Comparison of ENCODE assay signal across 19 cellular contexts in genomic region chr18:11327656-11328055, GRCh38.
DNase-seq lines count a peak whose midpoint lies in the region; ATAC-seq, FAIRE-seq and TF ChIP-seq lines count a peak whose summit lies in the region.
"Had no signal": no experiment of that assay in that cellular context is flagged by ENCODE, and none has a peak within 500 bp of the region (broad histone marks: within the 10 kb centered on the region; RNA-seq: fewer than 3 reads in every experiment).

No MANE protein-coding gene starts in this region.

- H3K27me3 ChIP-seq in ACC112 (ENCODE audit: insufficient read depth, low read length): no peaks in the 10 kb centered on the region
- H3K27me3 ChIP-seq in osteoblast (ENCODE audit: insufficient read depth, low read length): no peaks in the 10 kb centered on the region
- H3K27me3 ChIP-seq in gastroesophageal sphincter: no peaks in the 10 kb centered on the region
- H3K27me3 ChIP-seq: neural progenitor cell, vagina had no signal

- peak; percentile 23 for FAIRE-seq in H54 (lab: Jason Lieb, UNC)

- H3K9me3 ChIP-seq in osteoblast (ENCODE audit: low read depth, low read length): no peaks in the 10 kb centered on the region
- H3K9me3 ChIP-seq in gastroesophageal sphincter: no peaks in the 10 kb centered on the region
- H3K9me3 ChIP-seq: vagina had no signal

- no peak for TF ChIP-seq POLR2A in H54 (IDR thresholded peaks at IDR 0.05; ENCODE audit: low read depth, low read length)
- no peak for TF ChIP-seq POLR2A in gastroesophageal sphincter (IDR thresholded peaks at IDR 0.05)

- no peaks in the 10 kb centered on the region for H4K20me1 ChIP-seq in osteoblast (ENCODE audit: insufficient read depth, low read length)

- CTCF ChIA-PET in WTC11 (lab: Charles Lee): no interaction called here

- H3K4me3 Mint-ChIP-seq in chondrocyte (ENCODE audit: unreplicated experiment) (no peak overlapping the region), WTC11 (no peak overlapping the region)
- H3K4me3 Mint-ChIP-seq in natural killer cell treated with Interleukin-12 subunit alpha and Interleukin-12 subunit beta and Interleukin-15 and Interleukin-18, amount 100 ng/mL, for 72 hours: no peak overlapping the region
- H3K4me3 Mint-ChIP-seq: activated B cell treated with CpG ODN at 0.5 μM for 24 hours; activated T-helper 1 cell treated with anti-CD3 and anti-CD28 coated beads, Interleukin-12 subunit alpha, Interleukin-12 subunit beta, Interleukin-2, Interleukin-4 antibody, amounts not matched to agents 30 ng/mL and 10 ng/mL and 1 ng/mL, durations not matched to agents 14 hours and 24 hours and 36 hours; neural progenitor cell; stimulated activated naive CD8-positive, alpha-beta T cell treated with anti-CD3 and anti-CD28 coated beads, Interleukin-15, amount 100 ng/mL, for 72 hours had no signal

- WGBS in gastroesophageal sphincter (ENCODE audit: low coverage in 1 of 2), 2 donors: 24 to 29% methylated on average over 2 of the region's 2 CpGs

- H3K27ac Mint-ChIP-seq in chondrocyte (ENCODE audit: unreplicated experiment): peak overlapping the region; percentile 94
- no peak overlapping the region for H3K27ac Mint-ChIP-seq in WTC11
- H3K27ac Mint-ChIP-seq in natural killer cell treated with Interleukin-12 subunit alpha and Interleukin-12 subunit beta and Interleukin-15 and Interleukin-18, amount 100 ng/mL, for 72 hours: no peak overlapping the region
- H3K27ac Mint-ChIP-seq: activated B cell treated with CpG ODN at 0.5 μM for 24 hours; activated T-helper 1 cell treated with anti-CD3 and anti-CD28 coated beads, Interleukin-12 subunit alpha, Interleukin-12 subunit beta, Interleukin-2, Interleukin-4 antibody, amounts not matched to agents 30 ng/mL and 10 ng/mL and 1 ng/mL, durations not matched to agents 14 hours and 24 hours and 36 hours; neural progenitor cell; stimulated activated naive CD8-positive, alpha-beta T cell treated with anti-CD3 and anti-CD28 coated beads, Interleukin-15, amount 100 ng/mL, for 72 hours had no signal

- no peak for ATAC-seq in WTC11
- no peak for ATAC-seq in gastroesophageal sphincter
- no peak for ATAC-seq in natural killer cell treated with Interleukin-12 subunit alpha and Interleukin-12 subunit beta and Interleukin-15 and Interleukin-18, amount 100 ng/mL, for 72 hours
- ATAC-seq: stimulated activated naive CD8-positive, alpha-beta T cell treated with anti-CD3 and anti-CD28 coated beads, Interleukin-15, amount 100 ng/mL, for 72 hours had no signal

- H3K4me2 ChIP-seq in osteoblast (ENCODE audit: insufficient read depth, low read length): no peak overlapping the region
- H3K4me2 ChIP-seq: neural progenitor cell had no signal

- no peaks in the 10 kb centered on the region for H3K36me3 ChIP-seq in ACC112 (ENCODE audit: insufficient read depth, low read length)
- H3K36me3 ChIP-seq in osteoblast (ENCODE audit: insufficient read depth, low read length): no peaks in the 10 kb centered on the region
- H3K36me3 ChIP-seq in gastroesophageal sphincter: no peaks in the 10 kb centered on the region
- H3K36me3 ChIP-seq: neural progenitor cell, vagina had no signal

- no peak overlapping the region for H3K4me3 ChIP-seq in ACC112 (ENCODE audit: low read depth, low read length)
- H3K4me3 ChIP-seq in osteoblast (ENCODE audit: insufficient read depth, low read length): no peak overlapping the region
- no peak overlapping the region for H3K4me3 ChIP-seq in gastroesophageal sphincter
- H3K4me3 ChIP-seq: neural progenitor cell, vagina had no signal

- peaks cover 4% of the 10 kb centered on the region for H3K9me3 Mint-ChIP-seq in chondrocyte (ENCODE audit: low read depth)
- H3K9me3 Mint-ChIP-seq in WTC11: 0 out of 2 replicates have a peak, but pooled peaks cover 5% of the 10 kb centered on the region
- H3K9me3 Mint-ChIP-seq in natural killer cell treated with Interleukin-12 subunit alpha and Interleukin-12 subunit beta and Interleukin-15 and Interleukin-18, amount 100 ng/mL, for 72 hours: peaks cover 7% of the 10 kb centered on the region
- H3K9me3 Mint-ChIP-seq: activated B cell treated with CpG ODN at 0.5 μM for 24 hours; activated T-helper 1 cell treated with anti-CD3 and anti-CD28 coated beads, Interleukin-12 subunit alpha, Interleukin-12 subunit beta, Interleukin-2, Interleukin-4 antibody, amounts not matched to agents 30 ng/mL and 10 ng/mL and 1 ng/mL, durations not matched to agents 14 hours and 24 hours and 36 hours; neural progenitor cell had no signal

- no peaks in the 10 kb centered on the region for H3K36me3 Mint-ChIP-seq in chondrocyte (ENCODE audit: low read depth)
- no peaks in the 10 kb centered on the region for H3K36me3 Mint-ChIP-seq in WTC11
- H3K36me3 Mint-ChIP-seq in natural killer cell treated with Interleukin-12 subunit alpha and Interleukin-12 subunit beta and Interleukin-15 and Interleukin-18, amount 100 ng/mL, for 72 hours: no peaks in the 10 kb centered on the region
- H3K36me3 Mint-ChIP-seq: neural progenitor cell had no signal

- peak overlapping the region; percentile 96 for H3K27ac ChIP-seq in ACC112 (ENCODE audit: low read depth, low read length)
- H3K27ac ChIP-seq in osteoblast (ENCODE audit: low read depth, low read length): peak overlapping the region; percentile 21
- no peak overlapping the region for H3K27ac ChIP-seq in gastroesophageal sphincter
- H3K27ac ChIP-seq: neural progenitor cell, vagina had no signal

- POLR2A ChIA-PET in WTC11 (lab: Charles Lee): no interaction called here

- peaks cover 53% of the 10 kb centered on the region for H3K4me1 ChIP-seq in ACC112 (ENCODE audit: control insufficient read depth, insufficient read depth, low read length, unreplicated experiment)
- H3K4me1 ChIP-seq in osteoblast (ENCODE audit: insufficient read depth, low read length): peaks cover 52% of the 10 kb centered on the region
- H3K4me1 ChIP-seq in gastroesophageal sphincter: peaks cover 0 to 4% (median 0%) of the 10 kb centered on the region in 3 donors
- H3K4me1 ChIP-seq: neural progenitor cell, vagina had no signal

- H3K4me1 Mint-ChIP-seq in chondrocyte (ENCODE audit: low read depth) (peaks cover 60% of the 10 kb centered on the region), WTC11 (no peaks in the 10 kb centered on the region)
- no peaks in the 10 kb centered on the region for H3K4me1 Mint-ChIP-seq in natural killer cell treated with Interleukin-12 subunit alpha and Interleukin-12 subunit beta and Interleukin-15 and Interleukin-18, amount 100 ng/mL, for 72 hours (ENCODE audit: low read depth in 2 of 2)
- H3K4me1 Mint-ChIP-seq: activated B cell treated with CpG ODN at 0.5 μM for 24 hours; neural progenitor cell; stimulated activated naive CD8-positive, alpha-beta T cell treated with anti-CD3 and anti-CD28 coated beads, Interleukin-15, amount 100 ng/mL, for 72 hours had no signal

- H3K27me3 Mint-ChIP-seq in chondrocyte (ENCODE audit: low read depth) (no peaks in the 10 kb centered on the region), WTC11 (ENCODE audit: low read depth) (no peaks in the 10 kb centered on the region)
- peaks cover 0 to 2% of the 10 kb centered on the region in 2 donors for H3K27me3 Mint-ChIP-seq in natural killer cell treated with Interleukin-12 subunit alpha and Interleukin-12 subunit beta and Interleukin-15 and Interleukin-18, amount 100 ng/mL, for 72 hours
- H3K27me3 Mint-ChIP-seq: activated B cell treated with CpG ODN at 0.5 μM for 24 hours had no signal

- no peak overlapping the region for H2AFZ ChIP-seq in ACC112 (ENCODE audit: low read length, unreplicated experiment)
- peak overlapping the region; percentile 44 for H2AFZ ChIP-seq in osteoblast (ENCODE audit: low read length)
- H2AFZ ChIP-seq: neural progenitor cell had no signal

- TF ChIP-seq CTCF in chondrocyte (IDR thresholded peaks at IDR 0.05): no peak
- no peak for TF ChIP-seq CTCF in osteoblast (IDR thresholded peaks at IDR 0.05; ENCODE audit: extremely low read depth, low read depth, low read length)
- TF ChIP-seq CTCF in WTC11 (IDR thresholded peaks at IDR 0.05): no peak
- TF ChIP-seq CTCF in gastroesophageal sphincter (IDR thresholded peaks at IDR 0.05): no peak

- no peak for TF ChIP-seq EP300 in gastroesophageal sphincter (IDR thresholded peaks at IDR 0.05)

- no peak for DNase-seq in H54 (ENCODE audit: insufficient read length, low spot score)
- no peak for DNase-seq in chondrocyte (ENCODE audit: low spot score)
- DNase-seq in osteoblast (ENCODE audit: insufficient read length, low spot score, missing footprints): no peak
- no peak for DNase-seq in WTC11 (ENCODE audit: low spot score)
- no peak for DNase-seq in natural killer cell treated with Interleukin-12 subunit alpha and Interleukin-12 subunit beta and Interleukin-15 and Interleukin-18, amount 100 ng/mL, for 72 hours (ENCODE audit: low spot score)
- no peak for DNase-seq in activated gamma-delta T cell (lab: John Stamatoyannopoulos, UW)
- DNase-seq: activated B cell treated with CpG ODN at 0.5 μM for 24 hours; caudate nucleus; effector CD8-positive, alpha-beta T cell; GOT3; kidney glomerular epithelial cell; NCI-H187 treated with DMSO at 0.1 percent for 48 hours; right cardiac atrium; stimulated activated naive CD8-positive, alpha-beta T cell treated with anti-CD3 and anti-CD28 coated beads, Interleukin-15, amount 100 ng/mL, for 72 hours had no signal

- no peaks in the 10 kb centered on the region for H3K79me2 ChIP-seq in ACC112 (ENCODE audit: control insufficient read depth, insufficient read depth, low read length, unreplicated experiment)
- no peaks in the 10 kb centered on the region for H3K79me2 ChIP-seq in osteoblast (ENCODE audit: insufficient read depth, low read length)

TF ChIP-seq in WTC11, 78 proteins besides CTCF, POLR2A, EP300 and RAD21 (continues in another document):
- TF ChIP-seq NR3C1 (CRISPR knock-in tag; conservative IDR thresholded peaks at IDR 0.05; ENCODE audit: low read depth): no peak
- TF ChIP-seq ZNF219 (CRISPR knock-in tag; IDR thresholded peaks at IDR 0.05; ENCODE audit: borderline replicate concordance): no peak
- TF ChIP-seq NFYB (CRISPR knock-in tag; conservative IDR thresholded peaks at IDR 0.05; ENCODE audit: low read depth): no peak
- no peak for TF ChIP-seq ZNF138 (CRISPR knock-in tag; conservative IDR thresholded peaks at IDR 0.05)
- no peak for TF ChIP-seq FOXP1 (CRISPR knock-in tag; IDR thresholded peaks at IDR 0.05; ENCODE audit: borderline replicate concordance)
- no peak for TF ChIP-seq SMAD3 (CRISPR knock-in tag; IDR thresholded peaks at IDR 0.05; ENCODE audit: borderline replicate concordance)

Comparison
In these comparisons a context has a peak if more than half of its experiments do, and no peak if none do; other contexts are left out.
1. H3K27ac ChIP-seq: peak in ACC112 (single experiment) and osteoblast (single experiment); none in gastroesophageal sphincter (0 of 4).